20 cellular contexts compared by ENCODE assay signal in the genomic region with DNA sequence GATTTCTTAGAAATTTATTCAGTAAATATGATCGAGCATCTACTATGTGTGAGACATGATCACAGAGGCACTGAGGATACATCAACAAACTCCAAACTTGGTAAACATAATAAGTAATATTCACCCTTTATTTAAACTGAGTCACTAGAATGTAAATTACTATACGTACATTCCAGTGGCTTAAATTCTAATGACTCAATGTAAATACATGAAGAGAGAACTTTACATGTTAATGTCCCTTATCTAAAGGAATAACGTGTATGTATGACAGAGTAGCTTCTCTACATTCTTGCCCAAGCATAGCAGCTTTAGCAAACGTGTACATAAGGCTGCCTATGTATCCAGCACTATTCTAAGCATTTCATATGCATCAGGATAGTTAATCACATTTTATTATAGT.
"Had no signal": no experiment of that assay in that cellular context is flagged by ENCODE, and none has a peak within 500 bp of the region (broad histone marks: within the 10 kb centered on the region; RNA-seq: fewer than 3 reads in every experiment).

No MANE protein-coding gene starts in this region.

- DNase-seq: effector memory CD8-positive, alpha-beta T cell; erythroblast; heart left ventricle; hippocampal formation; kidney glomerular epithelial cell; mammary epithelial cell; naive thymus-derived CD4-positive, alpha-beta T cell; nephron progenitor cell; posterior cingulate gyrus; spleen; stimulated activated CD4-positive, alpha-beta T cell treated with anti-CD3 and anti-CD28 coated beads, Interleukin-15, amount 100 ng/mL, for 24 hours; stimulated activated CD4-positive, alpha-beta T cell treated with anti-CD3 and anti-CD28 coated beads, Interleukin-1b, Interleukin-23, amount 100 ng/mL, for 48 hours; stimulated activated CD4-positive, alpha-beta T cell treated with anti-CD3 and anti-CD28 coated beads, Interleukin-4, amount 100 ng/mL, for 24 hours; tibial artery; upper lobe of right lung had no signal

- H3K9me3 ChIP-seq: neutrophil, upper lobe of right lung, vagina had no signal

- ATAC-seq: effector memory CD8-positive, alpha-beta T cell; heart left ventricle; left lobe of liver; naive thymus-derived CD4-positive, alpha-beta T cell; sciatic nerve; stimulated activated memory B cell treated with anti-CD40 and anti-IgM and Interleukin-4, amounts not matched to agents 10 μg/mL and 1 μg/mL and 100 μg/mL, for 72 hours; upper lobe of right lung had no signal

- H3K27me3 ChIP-seq: neutrophil, spleen, tibial artery, upper lobe of right lung, vagina had no signal

- H3K36me3 ChIP-seq: heart left ventricle, neutrophil, spleen, tibial artery, upper lobe of right lung, vagina had no signal

- H3K4me1 ChIP-seq: heart left ventricle, spleen, tibial artery, upper lobe of right lung, vagina had no signal

- H3K4me3 ChIP-seq: heart left ventricle, spleen, tibial artery, upper lobe of right lung, vagina had no signal

- H3K27ac ChIP-seq: heart left ventricle, neutrophil, spleen, tibial artery, upper lobe of right lung, vagina had no signal
